1 cellular context compared by ENCODE assay signal in genomic region chr2:30422437-30422805, GRCh38.
TF ChIP-seq lines count a peak whose summit lies in the region.

No MANE protein-coding gene starts in this region.

TF ChIP-seq in HepG2, 621 proteins besides CTCF, POLR2A, EP300 and RAD21 (continued from another document):
- TF ChIP-seq, protein P1, sequence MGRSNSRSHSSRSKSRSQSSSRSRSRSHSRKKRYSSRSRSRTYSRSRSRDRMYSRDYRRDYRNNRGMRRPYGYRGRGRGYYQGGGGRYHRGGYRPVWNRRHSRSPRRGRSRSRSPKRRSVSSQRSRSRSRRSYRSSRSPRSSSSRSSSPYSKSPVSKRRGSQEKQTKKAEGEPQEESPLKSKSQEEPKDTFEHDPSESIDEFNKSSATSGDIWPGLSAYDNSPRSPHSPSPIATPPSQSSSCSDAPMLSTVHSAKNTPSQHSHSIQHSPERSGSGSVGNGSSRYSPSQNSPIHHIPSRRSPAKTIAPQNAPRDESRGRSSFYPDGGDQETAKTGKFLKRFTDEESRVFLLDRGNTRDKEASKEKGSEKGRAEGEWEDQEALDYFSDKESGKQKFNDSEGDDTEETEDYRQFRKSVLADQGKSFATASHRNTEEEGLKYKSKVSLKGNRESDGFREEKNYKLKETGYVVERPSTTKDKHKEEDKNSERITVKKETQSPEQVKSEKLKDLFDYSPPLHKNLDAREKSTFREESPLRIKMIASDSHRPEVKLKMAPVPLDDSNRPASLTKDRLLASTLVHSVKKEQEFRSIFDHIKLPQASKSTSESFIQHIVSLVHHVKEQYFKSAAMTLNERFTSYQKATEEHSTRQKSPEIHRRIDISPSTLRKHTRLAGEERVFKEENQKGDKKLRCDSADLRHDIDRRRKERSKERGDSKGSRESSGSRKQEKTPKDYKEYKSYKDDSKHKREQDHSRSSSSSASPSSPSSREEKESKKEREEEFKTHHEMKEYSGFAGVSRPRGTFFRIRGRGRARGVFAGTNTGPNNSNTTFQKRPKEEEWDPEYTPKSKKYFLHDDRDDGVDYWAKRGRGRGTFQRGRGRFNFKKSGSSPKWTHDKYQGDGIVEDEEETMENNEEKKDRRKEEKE (IDR thresholded peaks at IDR 0.05), result no peak
- TF ChIP-seq ZNF570 (CRISPR knock-in tag; IDR thresholded peaks at IDR 0.05; ENCODE audit: borderline replicate concordance) (no peak), RNF2 (conservative IDR thresholded peaks at IDR 0.05; ENCODE audit: low read depth) (no peak), POGZ (CRISPR knock-in tag; IDR thresholded peaks at IDR 0.05) (no peak), MIER2 (CRISPR knock-in tag; IDR thresholded peaks at IDR 0.05) (no peak), THYN1 (CRISPR knock-in tag; IDR thresholded peaks at IDR 0.05; ENCODE audit: borderline replicate concordance, low read depth) (no peak)
- TF ChIP-seq, protein P2, sequence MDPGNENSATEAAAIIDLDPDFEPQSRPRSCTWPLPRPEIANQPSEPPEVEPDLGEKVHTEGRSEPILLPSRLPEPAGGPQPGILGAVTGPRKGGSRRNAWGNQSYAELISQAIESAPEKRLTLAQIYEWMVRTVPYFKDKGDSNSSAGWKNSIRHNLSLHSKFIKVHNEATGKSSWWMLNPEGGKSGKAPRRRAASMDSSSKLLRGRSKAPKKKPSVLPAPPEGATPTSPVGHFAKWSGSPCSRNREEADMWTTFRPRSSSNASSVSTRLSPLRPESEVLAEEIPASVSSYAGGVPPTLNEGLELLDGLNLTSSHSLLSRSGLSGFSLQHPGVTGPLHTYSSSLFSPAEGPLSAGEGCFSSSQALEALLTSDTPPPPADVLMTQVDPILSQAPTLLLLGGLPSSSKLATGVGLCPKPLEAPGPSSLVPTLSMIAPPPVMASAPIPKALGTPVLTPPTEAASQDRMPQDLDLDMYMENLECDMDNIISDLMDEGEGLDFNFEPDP (CRISPR knock-in tag; conservative IDR thresholded peaks at IDR 0.05), result no peak
